Comparison of ENCODE assay signal across 9 cellular contexts in the genomic region with DNA sequence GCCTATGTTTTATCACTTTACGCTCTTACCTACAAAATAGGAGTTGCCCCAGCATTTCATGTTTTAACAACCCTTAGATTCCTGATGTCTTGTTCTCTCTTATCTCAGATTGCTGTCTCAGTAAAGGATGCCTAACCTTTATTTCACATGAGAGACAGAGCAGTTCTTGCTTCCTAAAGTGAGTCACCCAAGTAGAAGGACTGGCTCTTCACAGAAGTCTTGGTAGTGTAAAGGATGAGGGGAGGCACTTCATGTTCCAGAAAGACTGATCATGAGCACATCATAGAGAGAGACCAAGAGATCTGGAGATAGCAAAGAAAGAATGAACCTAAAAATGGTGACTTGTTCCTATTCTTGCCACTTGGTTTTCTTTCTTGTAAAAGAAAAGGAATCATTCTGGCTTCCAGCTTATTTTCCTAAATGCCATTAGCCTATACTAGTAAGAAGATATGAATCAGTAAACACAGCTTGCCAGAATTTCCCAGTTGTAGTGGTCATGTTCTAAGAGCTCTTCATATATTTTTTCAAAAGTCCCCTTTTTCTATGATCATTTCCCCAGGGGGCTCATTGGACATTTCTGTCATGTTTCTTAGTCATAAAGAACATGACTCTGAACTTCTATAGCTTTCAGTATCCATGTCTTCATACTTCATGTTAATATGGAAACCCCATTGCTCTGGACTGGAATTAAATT. TPM values are rescaled to one million over a fixed set of nuclear protein-coding genes. Genes with fewer than 3 reads are reported as not detected.
A peak's percentile ranks its signal among the peaks of the same experiment; 100 is the strongest.
DNase-seq lines count a peak whose midpoint lies in the region; ATAC-seq and TF ChIP-seq lines count a peak whose summit lies in the region.
"Had no signal": no experiment of that assay in that cellular context is flagged by ENCODE, and none has a peak within 500 bp of the region (broad histone marks: within the 10 kb centered on the region; RNA-seq: fewer than 3 reads in every experiment).

No MANE protein-coding gene starts in this region.

- DNase-seq in fibroblast of the aortic adventitia (ENCODE audit: low read depth) (peak; percentile 31), caudate nucleus (lab: John Stamatoyannopoulos, UW) (no peak), inferior parietal cortex (ENCODE audit: extremely low spot score) (no peak), A172 (ENCODE audit: low spot score) (no peak), germinal center (ENCODE audit: low spot score) (no peak)

- peak; percentile 76 for ATAC-seq in GM18858 (IDR thresholded peaks at IDR 0.05; ENCODE audit: unreplicated experiment)
- ATAC-seq in GM21576 (IDR thresholded peaks at IDR 0.05; ENCODE audit: unreplicated experiment), result peak; percentile 71
- ATAC-seq in HG03439 (IDR thresholded peaks at IDR 0.05; ENCODE audit: unreplicated experiment), result peak; percentile 85

- H3K27ac ChIP-seq in caudate nucleus (ENCODE audit: low read depth, low read length), result no peak overlapping the region
- H3K27ac ChIP-seq: SJSA1 had no signal

- H3K4me3 ChIP-seq in fibroblast of the aortic adventitia (ENCODE audit: low read depth, low read length), result no peak overlapping the region
- H3K4me3 ChIP-seq: SJSA1 had no signal

- no peak for TF ChIP-seq CTCF in fibroblast of the aortic adventitia (IDR thresholded peaks at IDR 0.05; ENCODE audit: insufficient read depth, low read length)

RNA-seq across cellular contexts. Expression of a gene that starts 54.9 kb away (rescaled TPM):
- total RNA-seq in fibroblast of the aortic adventitia (ENCODE audit: low replicate concordance), result 44.7 and 87.4 TPM in 2 replicates
- 23.1 and 33.5 TPM in 2 replicates for total RNA-seq in A172 (2014; rRNA removed; shearing (Covaris generic))
